Comparison of ENCODE assay signal across 8 cellular contexts in genomic region chr14:44961151-44961729, GRCh38. TPM values are rescaled to one million over a fixed set of nuclear protein-coding genes. Genes with fewer than 3 reads are reported as not detected.
DNase-seq lines count a peak whose midpoint lies in the region; ATAC-seq and TF ChIP-seq lines count a peak whose summit lies in the region.

No MANE protein-coding gene starts in this region.

- H3K4me3 ChIP-seq in OCI-LY7 (ENCODE audit: low read depth, low read length, poor library complexity, severe bottlenecking) (peak overlapping the region; percentile 86), subcutaneous abdominal adipose tissue (ENCODE audit: low read depth in 1 of 5, low read length in 5 of 5) (peak overlapping the region; percentile 88 to 100 (median 98))

- peak overlapping the region; percentile 93 for H3K27ac ChIP-seq in CD4-positive, alpha-beta T cell (ENCODE audit: low read depth, low read length)
- peak overlapping the region; percentile 61 for H3K27ac ChIP-seq in OCI-LY7 (ENCODE audit: low read depth, low read length, poor library complexity, severe bottlenecking)
- peak overlapping the region; percentile 91 for H3K27ac ChIP-seq in subcutaneous abdominal adipose tissue (ENCODE audit: low read depth, low read length)

- H3K9me2 ChIP-seq in OCI-LY7 (ENCODE audit: insufficient read depth, low read length): no peaks in the 10 kb centered on the region

- peaks cover 13% of the 10 kb centered on the region for H3K9me3 ChIP-seq in CD4-positive, alpha-beta T cell (ENCODE audit: control insufficient read depth, low read length)
- H3K9me3 ChIP-seq in OCI-LY7 (ENCODE audit: low read length): no peaks in the 10 kb centered on the region
- no peaks in the 10 kb centered on the region for H3K9me3 ChIP-seq in subcutaneous abdominal adipose tissue (ENCODE audit: control insufficient read depth in 5 of 5, low read length in 5 of 5)

- H3K9ac ChIP-seq in subcutaneous abdominal adipose tissue (ENCODE audit: low read length in 5 of 5): peak overlapping the region; percentile 29 to 97 (median 95)

- peak; percentile 41 for ATAC-seq in CD4-positive, alpha-beta T cell (ENCODE audit: poor library complexity)
- ATAC-seq in GM19372 (IDR thresholded peaks at IDR 0.05; ENCODE audit: low read depth, unreplicated experiment) (peak; percentile 24), HG03460 (IDR thresholded peaks at IDR 0.05; ENCODE audit: unreplicated experiment) (peak; percentile 27)
- peak; percentile 54 to 60 for ATAC-seq in activated T-cell treated with anti-CD3 and anti-CD28 coated beads, Interleukin-2, amount 50 U/mL, for 72 hours (replicated peaks in 1 of 2)

- H3K36me3 ChIP-seq in OCI-LY7 (ENCODE audit: insufficient read depth, low read length) (peaks cover 5% of the 10 kb centered on the region; the same call in 1 of the 2 replicates), subcutaneous abdominal adipose tissue (ENCODE audit: control insufficient read depth in 5 of 5, insufficient read depth in 5 of 5, low read length in 5 of 5) (no peaks in the 10 kb centered on the region)

- H3K36me3 Mint-ChIP-seq in CD4-positive, alpha-beta T cell (ENCODE audit: low read depth): peaks cover 20% of the 10 kb centered on the region
- peaks cover 5 to 11% of the 10 kb centered on the region in 2 donors for H3K36me3 Mint-ChIP-seq in activated T-cell treated with anti-CD3 and anti-CD28 coated beads, Interleukin-2, amount 50 U/mL, for 72 hours (ENCODE audit: insufficient read depth in 2 of 2)
- H3K36me3 Mint-ChIP-seq in nephron progenitor cell (ENCODE audit: low read depth): peaks cover 9% of the 10 kb centered on the region

- POLR2A ChIA-PET in CD4-positive, alpha-beta T cell (lab: Charles Lee): interaction anchor here (0.6 to 4.5 kb wide), 32 partner anchors 12 to 307 kb away, joined by 3 to 119 read pairs (median 4); partner anchors contain the start of genes FANCM, FKBP3, MIS18BP1 and PRPF39
- POLR2A ChIA-PET in OCI-LY7 (lab: Charles Lee): interaction anchor here (0.7 to 3.8 kb wide), 13 partner anchors 8 to 296 kb away, joined by 3 to 17 read pairs (median 3); partner anchors contain the start of gene FKBP3

- peak; percentile 28 to 56 (median 48) for DNase-seq in CD4-positive, alpha-beta T cell
- DNase-seq in OCI-LY7 (ENCODE audit: low spot score): peak; percentile 63
- DNase-seq in activated T-cell treated with anti-CD3 and anti-CD28 coated beads, Interleukin-2, amount 50 U/mL, for 72 hours: peak; percentile 62 to 69
- DNase-seq in fibroblast of peridontal ligament (ENCODE audit: extremely low read depth): peak; percentile 72
- peak; percentile 56 for DNase-seq in nephron progenitor cell

- peaks cover 34% of the 10 kb centered on the region for H4K20me1 ChIP-seq in OCI-LY7 (ENCODE audit: insufficient read depth, low read length)

- H2AFZ ChIP-seq in OCI-LY7 (ENCODE audit: low read length): peak overlapping the region; percentile 62

- peaks cover 60% of the 10 kb centered on the region for H3K4me1 Mint-ChIP-seq in CD4-positive, alpha-beta T cell (ENCODE audit: low read depth)
- H3K4me1 Mint-ChIP-seq in activated T-cell treated with anti-CD3 and anti-CD28 coated beads, Interleukin-2, amount 50 U/mL, for 72 hours (ENCODE audit: low read depth): peaks cover 34% of the 10 kb centered on the region
- H3K4me1 Mint-ChIP-seq in nephron progenitor cell: peaks cover 51% of the 10 kb centered on the region

- no peak for TF ChIP-seq CTCF in CD4-positive, alpha-beta T cell (IDR thresholded peaks at IDR 0.05)
- TF ChIP-seq CTCF in OCI-LY7 (conservative IDR thresholded peaks at IDR 0.05; ENCODE audit: low read length) (no peak), nephron progenitor cell (IDR thresholded peaks at IDR 0.05) (no peak)

- H3K27me3 Mint-ChIP-seq in CD4-positive, alpha-beta T cell: no peaks in the 10 kb centered on the region
- H3K27me3 Mint-ChIP-seq in activated T-cell treated with anti-CD3 and anti-CD28 coated beads, Interleukin-2, amount 50 U/mL, for 72 hours (ENCODE audit: low read depth): no peaks in the 10 kb centered on the region
- H3K27me3 Mint-ChIP-seq in nephron progenitor cell (ENCODE audit: low read depth, poor library complexity): no peaks in the 10 kb centered on the region

- H3K27me3 ChIP-seq in CD4-positive, alpha-beta T cell (ENCODE audit: control insufficient read depth, insufficient read depth, low read length): no peaks in the 10 kb centered on the region
- H3K27me3 ChIP-seq in subcutaneous abdominal adipose tissue (ENCODE audit: control insufficient read depth in 5 of 5, insufficient read depth in 4 of 5, low read length in 5 of 5): no peaks in the 10 kb centered on the region

- peak overlapping the region; percentile 93 for H3K4me2 ChIP-seq in OCI-LY7 (ENCODE audit: low read length)

- no peak overlapping the region for H3K4me3 Mint-ChIP-seq in CD4-positive, alpha-beta T cell
- no peak overlapping the region for H3K4me3 Mint-ChIP-seq in activated T-cell treated with anti-CD3 and anti-CD28 coated beads, Interleukin-2, amount 50 U/mL, for 72 hours
- no peak overlapping the region for H3K4me3 Mint-ChIP-seq in nephron progenitor cell

- H3K79me2 ChIP-seq in OCI-LY7 (ENCODE audit: insufficient read depth, low read depth, low read length): peaks cover 90% of the 10 kb centered on the region

- H3K4me1 ChIP-seq in OCI-LY7 (ENCODE audit: insufficient read depth, low read length, poor library complexity, severe bottlenecking): peaks cover 22% of the 10 kb centered on the region
- peaks cover 4 to 57% (median 50%) of the 10 kb centered on the region in 5 donors for H3K4me1 ChIP-seq in subcutaneous abdominal adipose tissue (ENCODE audit: control insufficient read depth in 5 of 5, insufficient read depth in 5 of 5, low read length in 5 of 5)

- CTCF ChIA-PET in CD4-positive, alpha-beta T cell (lab: Charles Lee): interaction anchor here (0.9 to 2.5 kb wide), 3 partner anchors 173 to 292 kb away, joined by 4 to 11 read pairs (median 7); partner anchors contain the start of genes FKBP3 and MIS18BP1
- CTCF ChIA-PET in OCI-LY7 (lab: Charles Lee; ENCODE audit: unreplicated experiment): no interaction called here

- peaks cover 12% of the 10 kb centered on the region for H3K9me3 Mint-ChIP-seq in CD4-positive, alpha-beta T cell
- H3K9me3 Mint-ChIP-seq in activated T-cell treated with anti-CD3 and anti-CD28 coated beads, Interleukin-2, amount 50 U/mL, for 72 hours: no peaks in the 10 kb centered on the region
- no peaks in the 10 kb centered on the region for H3K9me3 Mint-ChIP-seq in nephron progenitor cell

- BruUV-seq in OCI-LY7 (replicated peaks; lab: Mats Ljungman, UMichigan): no TSS peak

- intact Hi-C loops in CD4-positive, alpha-beta T cell (cut with DNase I, micrococcal nuclease): loop anchor here (1.0 to 2.0 kb wide), 4 partner anchors 14 to 173 kb away; partner anchors contain the start of genes FKBP3 (in 1 of the 2) and PRPF39 (in 1 of the 2)
- intact Hi-C loops in OCI-LY7 (cut with micrococcal nuclease; ENCODE audit: unreplicated experiment): loop anchor here (2.0 kb wide), 1 partner anchor 62 kb away; no protein-coding TSS in a partner anchor

- H3K27ac Mint-ChIP-seq in CD4-positive, alpha-beta T cell: no peak overlapping the region
- no peak overlapping the region for H3K27ac Mint-ChIP-seq in activated T-cell treated with anti-CD3 and anti-CD28 coated beads, Interleukin-2, amount 50 U/mL, for 72 hours
- no peak overlapping the region for H3K27ac Mint-ChIP-seq in nephron progenitor cell

RNA-seq across cellular contexts. Expression of gene KLHL28, which starts 0.5 kb away (rescaled TPM):
- total RNA-seq in CD4-positive, alpha-beta T cell: 10 to 100 TPM; 49.3 to 49.7 TPM
- total RNA-seq in OCI-LY7 (2014; rRNA removed; shearing (Covaris generic)): 3.7 and 10.6 TPM in 2 replicates
- total RNA-seq in OCI-LY7 (2022): 11.9 and 12.7 TPM in 2 replicates
- total RNA-seq in activated T-cell treated with anti-CD3 and anti-CD28 coated beads, Interleukin-2, amount 50 U/mL, for 72 hours: 10 to 100 TPM; 16.7 to 20.1 TPM

RNA-seq across cellular contexts. Expression of gene TOGARAM1, which starts 0.8 kb away (rescaled TPM):
- 10 to 100 TPM; 13.2 to 17.8 TPM for total RNA-seq in CD4-positive, alpha-beta T cell
- 11.4 and 12.4 TPM in 2 replicates for total RNA-seq in OCI-LY7 (2014; rRNA removed; shearing (Covaris generic))
- 11.6 and 14.2 TPM in 2 replicates for total RNA-seq in OCI-LY7 (2022)
- total RNA-seq in activated T-cell treated with anti-CD3 and anti-CD28 coated beads, Interleukin-2, amount 50 U/mL, for 72 hours: 1 to 10 TPM; 6.3 to 9.7 TPM

Comparison
In these comparisons a context has a peak if more than half of its experiments do, and no peak if none do; other contexts are left out.
1. Peak in every context shown above with its lines: DNase-seq, ATAC-seq, H3K4me3 ChIP-seq and H3K27ac ChIP-seq.